10 cellular contexts compared by ENCODE assay signal in genomic region chr19:33998739-33999345, GRCh38.
DNase-seq lines count a peak whose midpoint lies in the region; ATAC-seq, FAIRE-seq and TF ChIP-seq lines count a peak whose summit lies in the region.
"Had no signal": no experiment of that assay in that cellular context is flagged by ENCODE, and none has a peak within 500 bp of the region (broad histone marks: within the 10 kb centered on the region; RNA-seq: fewer than 3 reads in every experiment).

No MANE protein-coding gene starts in this region.

- H3K27ac ChIP-seq in dorsolateral prefrontal cortex, result no peak overlapping the region
- no peak overlapping the region for H3K27ac ChIP-seq in psoas muscle
- H3K27ac ChIP-seq: neutrophil had no signal

- no peak for ATAC-seq in psoas muscle
- no peak for ATAC-seq in HG03442 (IDR thresholded peaks at IDR 0.05; ENCODE audit: unreplicated experiment)
- ATAC-seq in activated CD4-positive, CD25-positive, alpha-beta regulatory T cell treated with anti-CD3 and anti-CD28 coated beads, Interleukin-2, amount 50 U/mL, for 24 hours, result no peak

- intact Hi-C loops in dorsolateral prefrontal cortex (cut with DNase I) (loop anchor here (5.0 to 10.0 kb wide), 3 partner anchors 194 to 224 kb away; no protein-coding TSS in a partner anchor), psoas muscle (cut with DNase I) (loop anchor here in 1 of 2 donors (2.0 kb wide), 1 partner anchor 220 kb away; no protein-coding TSS in a partner anchor), posterior vena cava (cut with DNase I) (loop anchor here (5.0 to 10.0 kb wide), 2 partner anchors 222 to 224 kb away; no protein-coding TSS in a partner anchor)

- 60 to 77% (median 65%) methylated on average over 4 of the region's 4 CpGs for WGBS in psoas muscle, 3 donors

- H3K4me3 ChIP-seq in dorsolateral prefrontal cortex (peak overlapping the region in 18 of 59 donors; percentile 2 to 34 (median 16)), psoas muscle (no peak overlapping the region)

- no peaks in the 10 kb centered on the region for H3K36me3 ChIP-seq in psoas muscle (ENCODE audit: insufficient read depth in 1 of 2, low read depth in 1 of 2)
- H3K36me3 ChIP-seq: neutrophil had no signal

- H3K4me1 ChIP-seq in psoas muscle, result no peaks in the 10 kb centered on the region

- DNase-seq in GM10266 (ENCODE audit: extremely low spot score) (no peak), NCI-H69 (lab: John Stamatoyannopoulos, UW) (peak; percentile 3), dorsolateral prefrontal cortex (no peak), psoas muscle (no peak), posterior vena cava (ENCODE audit: low spot score) (no peak), RCC 7860 (ENCODE audit: low spot score) (no peak)
- DNase-seq: T1000 had no signal

- no peak for FAIRE-seq in RCC 7860 (lab: Jason Lieb, UNC)

- H3K27me3 ChIP-seq in dorsolateral prefrontal cortex (peaks cover 0 to 13% (median 0%) of the 10 kb centered on the region in 45 donors), psoas muscle (ENCODE audit: insufficient read depth in 3 of 3, low read length in 2 of 3) (peaks cover 0 to 9% (median 0%) of the 10 kb centered on the region in 3 donors)

- H3K9me3 ChIP-seq in psoas muscle, result no peaks in the 10 kb centered on the region
- H3K9me3 ChIP-seq: neutrophil had no signal

- TF ChIP-seq CTCF in GM10266 (IDR thresholded peaks at IDR 0.05; ENCODE audit: control insufficient read depth, insufficient read depth, low read depth, missing control alignments), result peak; percentile 1
- TF ChIP-seq CTCF in dorsolateral prefrontal cortex (IDR thresholded peaks at IDR 0.05 in 54 of 56, conservative IDR thresholded peaks at IDR 0.05 in 2 of 56; ENCODE audit: low read depth in 1 of 56, partially characterized antibody in 56 of 56), result peak in 55 of 56 donors; percentile 27 to 75 (median 51)
- TF ChIP-seq CTCF in psoas muscle (IDR thresholded peaks at IDR 0.05), result peak; percentile 44

Comparison
In these comparisons a context has a peak if more than half of its experiments do, and no peak if none do; other contexts are left out.
1. CTCF ChIP-seq: peak in every context shown above with its lines; median percentile 51 in dorsolateral prefrontal cortex; 44 in psoas muscle; 1 in GM10266.